Comparison of ENCODE assay signal across 2 cellular contexts in the genomic region with DNA sequence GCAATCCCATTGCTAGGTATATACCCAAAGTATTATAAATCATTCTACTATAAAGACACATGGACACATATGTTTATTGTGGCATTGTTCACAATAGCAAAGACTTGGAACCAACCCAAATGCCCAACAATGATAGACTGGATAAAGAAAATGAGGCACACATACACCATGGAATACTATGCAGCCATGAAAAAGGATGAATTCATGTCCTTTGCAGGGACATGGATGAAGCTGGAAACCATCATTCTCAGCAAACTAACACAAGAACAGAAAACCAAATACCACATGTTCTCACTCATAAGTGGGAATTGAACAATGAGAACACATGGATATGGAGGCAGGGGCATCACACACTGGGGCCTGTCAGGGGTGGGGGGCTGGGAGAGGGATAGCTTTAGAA.
DNase-seq lines count a peak whose midpoint lies in the region; ATAC-seq, FAIRE-seq and TF ChIP-seq lines count a peak whose summit lies in the region.
"Not testable (repeated sequence)": the region's sequence is repeated elsewhere in the genome, so short reads cannot be mapped to it uniquely, and the experiment has no call there.

No MANE protein-coding gene starts in this region.

- not testable (repeated sequence) for H3K27ac ChIP-seq in HEK293 (ENCODE audit: extremely low read depth, low read depth, low read length); K562 (ENCODE audit: extremely low read depth, low read depth, low read length)

- not testable (repeated sequence) for FAIRE-seq in K562 (lab: Jason Lieb, UNC)

- not testable (repeated sequence) for DNase-seq in K562 (ENCODE audit: extremely low read depth in 1 of 4, low spot score in 3 of 4)

- POLR2A ChIA-PET in HEK293 (lab: Yijun Ruan, JAX); K562 (lab: Yijun Ruan, JAX): not testable (repeated sequence)

- H3K27me3 ChIP-seq in K562 (ENCODE audit: control insufficient read depth in 2 of 2, insufficient read depth in 2 of 2, low read length in 2 of 2): not testable (repeated sequence)

- not testable (repeated sequence) for H3K79me2 ChIP-seq in K562 (ENCODE audit: control insufficient read depth, insufficient read depth, low read length)

- H2AFZ ChIP-seq in K562 (ENCODE audit: low read depth, low read length): not testable (repeated sequence)

- intact Hi-C loops in K562 (cut with micrococcal nuclease): not testable (repeated sequence)

- not testable (repeated sequence) for ATAC-seq in K562

- in situ Hi-C loops in K562 (cut with MboI): not testable (repeated sequence)

- not testable (repeated sequence) for TF ChIP-seq EP300 in K562 (IDR thresholded peaks at IDR 0.05; ENCODE audit: low read length)

- CTCF ChIA-PET in HEK293 (lab: Yijun Ruan, JAX); K562 (lab: Yijun Ruan, JAX; ENCODE audit: low intra/inter-chr PET ratio): not testable (repeated sequence)

- not testable (repeated sequence) for H3K9me1 ChIP-seq in K562 (ENCODE audit: control insufficient read depth, insufficient read depth, low read length)

- TF ChIP-seq POLR2A in K562 (conservative IDR thresholded peaks at IDR 0.05): not testable (repeated sequence)

- H3K9me3 ChIP-seq in HEK293 (ENCODE audit: control insufficient read depth, insufficient read depth, low read depth, low read length); K562 (replicated peaks; ENCODE audit: control insufficient read depth, insufficient read depth, low read depth, low read length): not testable (repeated sequence)

- H3K9ac ChIP-seq in K562 (ENCODE audit: insufficient read depth in 1 of 2, low read depth in 2 of 2, low read length in 2 of 2): not testable (repeated sequence)

- not testable (repeated sequence) for H3K4me1 ChIP-seq in HEK293 (ENCODE audit: control insufficient read depth, insufficient read depth, low read length); K562 (replicated peaks in 1 of 2; ENCODE audit: control insufficient read depth in 2 of 2, insufficient read depth in 2 of 2, low read length in 2 of 2)

- TF ChIP-seq CTCF in HEK293 (tag by site-specific recombination; IDR thresholded peaks at IDR 0.05); K562 (IDR thresholded peaks at IDR 0.05 in 2 of 3, conservative IDR thresholded peaks at IDR 0.05 in 1 of 3; ENCODE audit: insufficient read depth in 2 of 3, low read depth in 1 of 3, low read length in 3 of 3): not testable (repeated sequence)

- H4K20me1 ChIP-seq in K562 (replicated peaks; ENCODE audit: control insufficient read depth, insufficient read depth, low read length): not testable (repeated sequence)

- not testable (repeated sequence) for H3K4me2 ChIP-seq in K562 (ENCODE audit: insufficient read depth, low read length)

- not testable (repeated sequence) for H3K4me3 ChIP-seq in HEK293 (ENCODE audit: low read depth, low read length); K562

- not testable (repeated sequence) for H3K36me3 ChIP-seq in HEK293 (ENCODE audit: control insufficient read depth in 2 of 2, insufficient read depth in 1 of 2, low read length in 2 of 2); K562 (ENCODE audit: control insufficient read depth, insufficient read depth, low read length)

- not testable (repeated sequence) for TF ChIP-seq RAD21 in K562 (CRISPR knock-in tag; conservative IDR thresholded peaks at IDR 0.05 in 1 of 2, IDR thresholded peaks at IDR 0.05 in 1 of 2)

- BruUV-seq in K562 (replicated peaks; lab: Mats Ljungman, UMichigan): not testable (repeated sequence)

TF ChIP-seq in HEK293, 187 proteins besides CTCF, POLR2A, EP300 and RAD21:
- TF ChIP-seq, protein P1, sequence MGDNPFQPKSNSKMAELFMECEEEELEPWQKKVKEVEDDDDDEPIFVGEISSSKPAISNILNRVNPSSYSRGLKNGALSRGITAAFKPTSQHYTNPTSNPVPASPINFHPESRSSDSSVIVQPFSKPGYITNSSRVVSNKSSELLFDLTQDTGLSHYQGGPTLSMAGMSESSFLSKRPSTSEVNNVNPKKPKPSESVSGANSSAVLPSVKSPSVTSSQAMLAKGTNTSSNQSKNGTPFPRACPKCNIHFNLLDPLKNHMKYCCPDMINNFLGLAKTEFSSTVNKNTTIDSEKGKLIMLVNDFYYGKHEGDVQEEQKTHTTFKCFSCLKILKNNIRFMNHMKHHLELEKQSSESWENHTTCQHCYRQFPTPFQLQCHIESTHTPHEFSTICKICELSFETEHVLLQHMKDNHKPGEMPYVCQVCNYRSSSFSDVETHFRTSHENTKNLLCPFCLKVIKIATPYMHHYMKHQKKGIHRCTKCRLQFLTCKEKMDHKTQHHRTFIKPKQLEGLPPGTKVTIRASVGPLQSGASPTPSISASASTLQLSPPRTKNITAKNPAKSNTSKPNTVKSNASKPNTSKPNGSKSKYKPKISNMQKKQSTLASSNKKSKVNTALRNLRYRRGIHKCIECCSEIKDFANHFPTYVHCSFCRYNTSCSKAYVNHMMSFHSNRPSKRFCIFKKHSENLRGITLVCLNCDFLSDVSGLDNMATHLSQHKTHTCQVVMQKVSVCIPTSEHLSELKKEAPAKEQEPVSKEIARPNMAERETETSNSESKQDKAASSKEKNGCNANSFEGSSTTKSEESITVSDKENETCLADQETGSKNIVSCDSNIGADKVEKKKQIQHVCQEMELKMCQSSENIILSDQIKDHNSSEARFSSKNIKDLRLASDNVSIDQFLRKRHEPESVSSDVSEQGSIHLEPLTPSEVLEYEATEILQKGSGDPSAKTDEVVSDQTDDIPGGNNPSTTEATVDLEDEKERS (tag by site-specific recombination; IDR thresholded peaks at IDR 0.05): 0 out of 2 replicates have a peak, but pooled peaks have one; percentile 77
- TF ChIP-seq ZNF146 (tag by site-specific recombination; IDR thresholded peaks at IDR 0.05): peak; percentile 95

TF ChIP-seq in K562, 482 proteins besides CTCF, POLR2A, EP300 and RAD21:
- TF ChIP-seq ZNF146 (CRISPR knock-in tag; IDR thresholded peaks at IDR 0.05; ENCODE audit: unreplicated experiment): peak; percentile 96
